ENCODE assay signal across 9 cellular contexts in the genomic region with DNA sequence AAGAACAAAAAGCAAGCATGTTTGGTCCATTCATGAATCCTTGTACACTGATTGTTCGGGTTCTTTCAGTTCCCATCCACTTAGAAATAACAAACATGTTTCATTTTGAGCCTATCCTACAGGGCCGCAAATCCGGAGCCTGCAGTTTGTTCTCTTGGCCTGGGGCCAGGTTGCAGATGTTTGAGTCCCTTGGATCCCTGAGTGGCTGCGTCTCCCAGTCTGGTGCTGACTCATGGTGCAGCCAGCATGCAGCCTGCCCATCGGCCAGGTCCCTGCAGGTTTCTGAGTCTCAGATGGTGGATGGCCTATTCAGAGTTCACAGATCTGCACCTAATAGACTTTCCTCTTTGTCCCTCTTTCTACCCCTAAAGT. TPM values are rescaled to one million over a fixed set of nuclear protein-coding genes. Genes with fewer than 3 reads are reported as not detected.
DNase-seq lines count a peak whose midpoint lies in the region; ATAC-seq and TF ChIP-seq lines count a peak whose summit lies in the region.
"Had no signal": no experiment of that assay in that cellular context is flagged by ENCODE, and none has a peak within 500 bp of the region (broad histone marks: within the 10 kb centered on the region; RNA-seq: fewer than 3 reads in every experiment).

No MANE protein-coding gene starts in this region.

- DNase-seq in DMS 273 treated with DMSO at 0.1 percent for 48 hours (lab: John Stamatoyannopoulos, UW) (peak; percentile 88), NCI-H2196 (lab: John Stamatoyannopoulos, UW; ENCODE audit: unreplicated experiment) (peak; percentile 51), caudate nucleus (lab: John Stamatoyannopoulos, UW) (peak in 19 of 61 donors; percentile 10 to 44 (median 18)), myocyte (ENCODE audit: low read depth) (peak; percentile 78)
- no peak for DNase-seq in activated naive CD8-positive, alpha-beta T cell treated with anti-CD3 and anti-CD28 coated beads for 36 hours
- DNase-seq: activated CD4-positive, alpha-beta memory T cell treated with anti-CD3 and anti-CD28 coated beads, Interleukin-2, amount 10 ng/mL, durations not matched to agents 7 days and 5 days had no signal

- no peaks in the 10 kb centered on the region for H3K36me3 Mint-ChIP-seq in activated naive CD8-positive, alpha-beta T cell treated with anti-CD3 and anti-CD28 coated beads for 36 hours

- peaks cover 27% of the 10 kb centered on the region for H3K4me1 Mint-ChIP-seq in activated naive CD8-positive, alpha-beta T cell treated with anti-CD3 and anti-CD28 coated beads for 36 hours

- H3K4me3 Mint-ChIP-seq in activated naive CD8-positive, alpha-beta T cell treated with anti-CD3 and anti-CD28 coated beads for 36 hours = no peak overlapping the region
- H3K4me3 Mint-ChIP-seq: activated CD4-positive, alpha-beta memory T cell treated with anti-CD3 and anti-CD28 coated beads, Interleukin-2, amount 10 ng/mL, durations not matched to agents 7 days and 5 days had no signal

- no peak for ATAC-seq in GM21528 (IDR thresholded peaks at IDR 0.05; ENCODE audit: low FRiP score, unreplicated experiment)
- ATAC-seq in GM21381 (IDR thresholded peaks at IDR 0.05; ENCODE audit: unreplicated experiment) = no peak
- no peak for ATAC-seq in GM18505 (IDR thresholded peaks at IDR 0.05; ENCODE audit: unreplicated experiment)

- peak overlapping the region; percentile 24 for H3K27ac ChIP-seq in caudate nucleus (ENCODE audit: low read depth, low read length)

- TF ChIP-seq POLR2A in GM18505 (IDR thresholded peaks at IDR 0.05; ENCODE audit: borderline replicate concordance, extremely low read depth, insufficient read depth, insufficient read length) = no peak

- H3K9me3 Mint-ChIP-seq in activated naive CD8-positive, alpha-beta T cell treated with anti-CD3 and anti-CD28 coated beads for 36 hours = no peaks in the 10 kb centered on the region
- H3K9me3 Mint-ChIP-seq: activated CD4-positive, alpha-beta memory T cell treated with anti-CD3 and anti-CD28 coated beads, Interleukin-2, amount 10 ng/mL, durations not matched to agents 7 days and 5 days had no signal

- H3K27me3 Mint-ChIP-seq in activated naive CD8-positive, alpha-beta T cell treated with anti-CD3 and anti-CD28 coated beads for 36 hours = peaks cover 5% of the 10 kb centered on the region

- no peak overlapping the region for H3K27ac Mint-ChIP-seq in activated naive CD8-positive, alpha-beta T cell treated with anti-CD3 and anti-CD28 coated beads for 36 hours
- H3K27ac Mint-ChIP-seq: activated CD4-positive, alpha-beta memory T cell treated with anti-CD3 and anti-CD28 coated beads, Interleukin-2, amount 10 ng/mL, durations not matched to agents 7 days and 5 days had no signal

RNA-seq across cellular contexts. Expression of gene DYNC1H1, which starts 1.9 kb away (rescaled TPM):
- 521 and 604 TPM in 2 replicates for total RNA-seq in myocyte
- polyA plus RNA-seq in myocyte (2012) = 481 TPM
- 100 to 1,000 TPM; 216 to 227 TPM for total RNA-seq in activated naive CD8-positive, alpha-beta T cell treated with anti-CD3 and anti-CD28 coated beads for 36 hours
